Comparison of ENCODE assay signal across 1 cellular context in genomic region chr19:7933411-7933810, GRCh38.
TF ChIP-seq lines count a peak whose summit lies in the region.

No MANE protein-coding gene starts in this region.

TF ChIP-seq in endothelial cell of umbilical vein, 7 proteins besides CTCF, POLR2A, EP300 and RAD21:
- TF ChIP-seq JUN (IDR thresholded peaks at IDR 0.05; ENCODE audit: borderline replicate concordance, insufficient read depth, insufficient read length, low read depth): no peak
TF ChIP-seq in endothelial cell of umbilical vein: peak in this region for 0.
